In the genomic region with DNA sequence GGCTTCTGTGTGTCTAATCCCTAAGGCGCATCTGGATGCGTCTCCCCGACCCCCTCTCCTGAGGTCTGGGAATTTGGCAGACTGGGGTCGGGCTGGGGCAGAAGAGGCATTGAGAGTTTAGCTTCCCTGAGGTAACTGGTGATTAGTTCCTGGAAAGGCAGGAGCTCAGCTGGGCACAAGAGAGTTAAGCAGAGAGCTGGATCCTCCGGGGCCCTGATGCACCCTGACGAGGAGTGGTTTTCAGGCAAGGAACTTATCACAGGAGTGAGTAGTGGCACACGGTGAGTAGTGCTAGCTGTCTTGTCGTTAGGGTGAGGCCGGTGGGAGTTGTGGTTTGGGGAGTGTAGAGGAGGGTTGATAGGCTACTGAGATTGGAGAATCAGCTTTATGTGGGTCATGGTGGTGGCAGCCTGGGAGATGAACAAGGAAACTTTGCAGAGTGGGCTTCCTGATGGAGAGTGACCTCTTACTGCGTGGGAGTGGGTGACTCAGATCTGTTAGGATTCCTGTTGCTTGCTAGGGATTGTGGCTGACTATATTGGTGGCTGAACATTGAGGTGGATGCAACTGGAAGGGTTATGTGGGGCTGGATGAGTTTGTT, we compare ENCODE assay signal across 8 cellular contexts. TPM values are rescaled to one million over a fixed set of nuclear protein-coding genes. Genes with fewer than 3 reads are reported as not detected.
A peak's percentile ranks its signal among the peaks of the same experiment; 100 is the strongest.
DNase-seq lines count a peak whose midpoint lies in the region; ATAC-seq, FAIRE-seq and TF ChIP-seq lines count a peak whose summit lies in the region.

No MANE protein-coding gene starts in this region.

- H3K36me3 ChIP-seq in GM06990 (ENCODE audit: control insufficient read depth, insufficient read depth, low read length) (peaks cover 1% of the 10 kb centered on the region), kidney (ENCODE audit: control insufficient read depth in 1 of 2, insufficient read depth in 2 of 2, low read length in 2 of 2) (no peaks in the 10 kb centered on the region)

- FAIRE-seq in kidney (lab: Jason Lieb, UNC) = no peak

- no peaks in the 10 kb centered on the region for H3K27me3 Mint-ChIP-seq in T-helper 1 cell treated with Interleukin-12 subunit alpha and Interleukin-12 subunit beta and Interleukin-4 antibody, amounts not matched to agents 30 μg/mL and 1 μg/mL, for 36 hours (ENCODE audit: low read depth)

- DNase-seq in GM06990 (ENCODE audit: extremely low read depth, insufficient read length) (peak; percentile 18), cardiac fibroblast (ENCODE audit: low read depth in 2 of 2) (peak; percentile 45 to 65), kidney (no peak), NCI-H2171 treated with DMSO at 0.1 percent for 48 hours (lab: John Stamatoyannopoulos, UW) (no peak)
- peak; percentile 42 to 51 for DNase-seq in stimulated activated CD4-positive, alpha-beta T cell treated with anti-CD3 and anti-CD28 coated beads, Interleukin-15, amount 100 ng/mL, for 48 hours (ENCODE audit: low read depth in 2 of 2)

- H3K9me3 Mint-ChIP-seq in T-helper 1 cell treated with Interleukin-12 subunit alpha and Interleukin-12 subunit beta and Interleukin-4 antibody, amounts not matched to agents 30 μg/mL and 1 μg/mL, for 36 hours = no peaks in the 10 kb centered on the region

- intact Hi-C loops in kidney (cut with DNase I) = no loop called here

- no peaks in the 10 kb centered on the region for H3K9me3 ChIP-seq in kidney (ENCODE audit: control insufficient read depth in 1 of 2, low read length in 2 of 2)

- H3K4me3 ChIP-seq in GM06990 (replicated peaks; ENCODE audit: low read depth, low read length) (peak overlapping the region; percentile 85), cardiac fibroblast (replicated peaks in 1 of 2; ENCODE audit: low read depth in 2 of 2, low read length in 2 of 2) (peak overlapping the region; percentile 80 to 85), kidney (ENCODE audit: low read length in 2 of 2) (peak overlapping the region; percentile 65 to 79)

- H3K36me3 Mint-ChIP-seq in T-helper 1 cell treated with Interleukin-12 subunit alpha and Interleukin-12 subunit beta and Interleukin-4 antibody, amounts not matched to agents 30 μg/mL and 1 μg/mL, for 36 hours (ENCODE audit: low read depth) = peaks cover 5% of the 10 kb centered on the region

- no peaks in the 10 kb centered on the region for H3K27me3 ChIP-seq in GM06990 (replicated peaks; ENCODE audit: control insufficient read depth, insufficient read depth, low read length)

- H3K4me1 ChIP-seq in kidney (ENCODE audit: control insufficient read depth in 1 of 2, insufficient read depth in 1 of 2, low read depth in 1 of 2, low read length in 2 of 2) = peaks cover 0 to 9% of the 10 kb centered on the region in 2 donors

- peak overlapping the region; percentile 74 to 95 for H3K9ac ChIP-seq in kidney (ENCODE audit: low read length in 2 of 2)

- H3K4me1 Mint-ChIP-seq in T-helper 1 cell treated with Interleukin-12 subunit alpha and Interleukin-12 subunit beta and Interleukin-4 antibody, amounts not matched to agents 30 μg/mL and 1 μg/mL, for 36 hours (ENCODE audit: low read depth) = peaks cover 29% of the 10 kb centered on the region

- peak overlapping the region; percentile 75 for H3K27ac Mint-ChIP-seq in T-helper 1 cell treated with Interleukin-12 subunit alpha and Interleukin-12 subunit beta and Interleukin-4 antibody, amounts not matched to agents 30 μg/mL and 1 μg/mL, for 36 hours

- H3K27ac ChIP-seq in kidney (ENCODE audit: low read depth in 2 of 2, low read length in 2 of 2) = peak overlapping the region; percentile 82 to 86

- peak; percentile 11 for ATAC-seq in HG03025 (IDR thresholded peaks at IDR 0.05; ENCODE audit: low FRiP score, unreplicated experiment)
- ATAC-seq in GM19023 (IDR thresholded peaks at IDR 0.05; ENCODE audit: unreplicated experiment) = no peak

- H3K4me3 Mint-ChIP-seq in T-helper 1 cell treated with Interleukin-12 subunit alpha and Interleukin-12 subunit beta and Interleukin-4 antibody, amounts not matched to agents 30 μg/mL and 1 μg/mL, for 36 hours = peak overlapping the region; percentile 85

- TF ChIP-seq CTCF in GM06990 (IDR thresholded peaks at IDR 0.05; ENCODE audit: insufficient read depth, low read length, poor library complexity, severe bottlenecking) (no peak), cardiac fibroblast (IDR thresholded peaks at IDR 0.05; ENCODE audit: low read depth, low read length) (no peak), kidney (IDR thresholded peaks at IDR 0.05; ENCODE audit: borderline replicate concordance, extremely low read depth, insufficient read depth) (no peak)

RNA-seq across cellular contexts. Expression of a gene that starts 0.9 kb away (rescaled TPM):
- 29.5 TPM for total RNA-seq in kidney
- polyA plus RNA-seq in kidney (ENCODE audit: insufficient read depth, low read depth, low replicate concordance) = 3.3 TPM

RNA-seq across cellular contexts. Expression of a gene that starts 39.6 kb away (rescaled TPM):
- total RNA-seq in kidney = 23.1 TPM
- polyA plus RNA-seq in kidney (ENCODE audit: insufficient read depth, low read depth, low replicate concordance) = 8.1 TPM

Comparison
In these comparisons a context has a peak if more than half of its experiments do, and no peak if none do; other contexts are left out.
1. DNase-seq: peak in GM06990 (single experiment), cardiac fibroblast (2 of 2) and stimulated activated CD4-positive, alpha-beta T cell treated with anti-CD3 and anti-CD28 coated beads, Interleukin-15, amount 100 ng/mL, for 48 hours (2 of 2); none in kidney (single experiment) and NCI-H2171 treated with DMSO at 0.1 percent for 48 hours (single experiment).
2. Peak in every context shown above with its lines, with median percentiles within 50 percentile points of each other: H3K4me3 ChIP-seq.